ENCODE assay signal across 1 cellular context in genomic region chr17:77180503-77181330, GRCh38.
A peak's percentile ranks its signal among the peaks of the same experiment; 100 is the strongest.
TF ChIP-seq lines count a peak whose summit lies in the region.

No MANE protein-coding gene starts in this region.

TF ChIP-seq in HepG2, 621 proteins besides CTCF, POLR2A, EP300 and RAD21 (continued from another document and continues in another):
- no peak for TF ChIP-seq ZNF367 (CRISPR knock-in tag; IDR thresholded peaks at IDR 0.05; ENCODE audit: borderline replicate concordance)
- TF ChIP-seq, protein P1, sequence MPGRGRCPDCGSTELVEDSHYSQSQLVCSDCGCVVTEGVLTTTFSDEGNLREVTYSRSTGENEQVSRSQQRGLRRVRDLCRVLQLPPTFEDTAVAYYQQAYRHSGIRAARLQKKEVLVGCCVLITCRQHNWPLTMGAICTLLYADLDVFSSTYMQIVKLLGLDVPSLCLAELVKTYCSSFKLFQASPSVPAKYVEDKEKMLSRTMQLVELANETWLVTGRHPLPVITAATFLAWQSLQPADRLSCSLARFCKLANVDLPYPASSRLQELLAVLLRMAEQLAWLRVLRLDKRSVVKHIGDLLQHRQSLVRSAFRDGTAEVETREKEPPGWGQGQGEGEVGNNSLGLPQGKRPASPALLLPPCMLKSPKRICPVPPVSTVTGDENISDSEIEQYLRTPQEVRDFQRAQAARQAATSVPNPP (CRISPR knock-in tag; IDR thresholded peaks at IDR 0.05): no peak
- no peak; the same call in 1 of the 2 replicates for TF ChIP-seq EHMT2 (IDR thresholded peaks at IDR 0.05; ENCODE audit: borderline replicate concordance, low read depth, low read length)
- no peak for TF ChIP-seq MTERF4 (CRISPR knock-in tag; IDR thresholded peaks at IDR 0.05)
- TF ChIP-seq, protein P2, sequence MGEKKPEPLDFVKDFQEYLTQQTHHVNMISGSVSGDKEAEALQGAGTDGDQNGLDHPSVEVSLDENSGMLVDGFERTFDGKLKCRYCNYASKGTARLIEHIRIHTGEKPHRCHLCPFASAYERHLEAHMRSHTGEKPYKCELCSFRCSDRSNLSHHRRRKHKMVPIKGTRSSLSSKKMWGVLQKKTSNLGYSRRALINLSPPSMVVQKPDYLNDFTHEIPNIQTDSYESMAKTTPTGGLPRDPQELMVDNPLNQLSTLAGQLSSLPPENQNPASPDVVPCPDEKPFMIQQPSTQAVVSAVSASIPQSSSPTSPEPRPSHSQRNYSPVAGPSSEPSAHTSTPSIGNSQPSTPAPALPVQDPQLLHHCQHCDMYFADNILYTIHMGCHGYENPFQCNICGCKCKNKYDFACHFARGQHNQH (CRISPR knock-in tag; IDR thresholded peaks at IDR 0.05): 0 out of 2 replicates have a peak, but pooled peaks have one; percentile 17
- TF ChIP-seq SNAI1 (CRISPR knock-in tag; IDR thresholded peaks at IDR 0.05; ENCODE audit: borderline replicate concordance): no peak
- peak; percentile 19; the same call in 1 of the 2 replicates for TF ChIP-seq STAG1 (CRISPR knock-in tag; IDR thresholded peaks at IDR 0.05)
- TF ChIP-seq TEAD2 (CRISPR knock-in tag; IDR thresholded peaks at IDR 0.05): no peak
- TF ChIP-seq ATF5 (CRISPR knock-in tag; IDR thresholded peaks at IDR 0.05; ENCODE audit: low read depth): no peak
- no peak for TF ChIP-seq ZSCAN5A (CRISPR knock-in tag; IDR thresholded peaks at IDR 0.05; ENCODE audit: borderline replicate concordance)
- TF ChIP-seq FOXP4 (CRISPR knock-in tag; IDR thresholded peaks at IDR 0.05): peak; percentile 28; the same call in 1 of the 2 replicates
- no peak for TF ChIP-seq HMGXB4 (CRISPR knock-in tag; IDR thresholded peaks at IDR 0.05; ENCODE audit: borderline replicate concordance in 1 of 2, low read depth in 1 of 2)
- no peak for TF ChIP-seq KAT2B (IDR thresholded peaks at IDR 0.05; ENCODE audit: borderline replicate concordance, low read depth, low read length)
- TF ChIP-seq TBL1XR1 (IDR thresholded peaks at IDR 0.05; ENCODE audit: borderline replicate concordance, low read length, partially characterized antibody): no peak
- peak; percentile 16; the same call in 1 of the 2 replicates for TF ChIP-seq GFI1 (CRISPR knock-in tag; IDR thresholded peaks at IDR 0.05; ENCODE audit: borderline replicate concordance)
- no peak for TF ChIP-seq ZNF138 (CRISPR knock-in tag; IDR thresholded peaks at IDR 0.05; ENCODE audit: low read depth)
- TF ChIP-seq, protein P3, sequence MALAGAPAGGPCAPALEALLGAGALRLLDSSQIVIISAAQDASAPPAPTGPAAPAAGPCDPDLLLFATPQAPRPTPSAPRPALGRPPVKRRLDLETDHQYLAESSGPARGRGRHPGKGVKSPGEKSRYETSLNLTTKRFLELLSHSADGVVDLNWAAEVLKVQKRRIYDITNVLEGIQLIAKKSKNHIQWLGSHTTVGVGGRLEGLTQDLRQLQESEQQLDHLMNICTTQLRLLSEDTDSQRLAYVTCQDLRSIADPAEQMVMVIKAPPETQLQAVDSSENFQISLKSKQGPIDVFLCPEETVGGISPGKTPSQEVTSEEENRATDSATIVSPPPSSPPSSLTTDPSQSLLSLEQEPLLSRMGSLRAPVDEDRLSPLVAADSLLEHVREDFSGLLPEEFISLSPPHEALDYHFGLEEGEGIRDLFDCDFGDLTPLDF (CRISPR knock-in tag; IDR thresholded peaks at IDR 0.05): no peak
- no peak for TF ChIP-seq ZNF256 (CRISPR knock-in tag; conservative IDR thresholded peaks at IDR 0.05)
- TF ChIP-seq ZFP90 (CRISPR knock-in tag; IDR thresholded peaks at IDR 0.05; ENCODE audit: borderline replicate concordance): no peak
- TF ChIP-seq PHF8 (CRISPR knock-in tag; IDR thresholded peaks at IDR 0.05): no peak
- TF ChIP-seq BATF2 (CRISPR knock-in tag; IDR thresholded peaks at IDR 0.05): no peak
- TF ChIP-seq CREBL2 (CRISPR knock-in tag; IDR thresholded peaks at IDR 0.05; ENCODE audit: borderline replicate concordance): no peak
- TF ChIP-seq, protein P4, sequence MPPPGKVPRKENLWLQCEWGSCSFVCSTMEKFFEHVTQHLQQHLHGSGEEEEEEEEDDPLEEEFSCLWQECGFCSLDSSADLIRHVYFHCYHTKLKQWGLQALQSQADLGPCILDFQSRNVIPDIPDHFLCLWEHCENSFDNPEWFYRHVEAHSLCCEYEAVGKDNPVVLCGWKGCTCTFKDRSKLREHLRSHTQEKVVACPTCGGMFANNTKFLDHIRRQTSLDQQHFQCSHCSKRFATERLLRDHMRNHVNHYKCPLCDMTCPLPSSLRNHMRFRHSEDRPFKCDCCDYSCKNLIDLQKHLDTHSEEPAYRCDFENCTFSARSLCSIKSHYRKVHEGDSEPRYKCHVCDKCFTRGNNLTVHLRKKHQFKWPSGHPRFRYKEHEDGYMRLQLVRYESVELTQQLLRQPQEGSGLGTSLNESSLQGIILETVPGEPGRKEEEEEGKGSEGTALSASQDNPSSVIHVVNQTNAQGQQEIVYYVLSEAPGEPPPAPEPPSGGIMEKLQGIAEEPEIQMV (CRISPR knock-in tag; IDR thresholded peaks at IDR 0.05; ENCODE audit: low read depth): no peak
- TF ChIP-seq TAF15 (IDR thresholded peaks at IDR 0.05; ENCODE audit: low read depth, low read length, poor library complexity, severe bottlenecking): no peak
- TF ChIP-seq RBM39 (IDR thresholded peaks at IDR 0.05; ENCODE audit: low read depth, low read length, poor library complexity, severe bottlenecking): no peak
- no peak for TF ChIP-seq ZNF598 (CRISPR knock-in tag; IDR thresholded peaks at IDR 0.05; ENCODE audit: borderline replicate concordance)
- no peak for TF ChIP-seq ZMAT3 (CRISPR knock-in tag; conservative IDR thresholded peaks at IDR 0.05)
- TF ChIP-seq ZBTB49 (CRISPR knock-in tag; IDR thresholded peaks at IDR 0.05; ENCODE audit: borderline replicate concordance): no peak
- TF ChIP-seq, protein P5, sequence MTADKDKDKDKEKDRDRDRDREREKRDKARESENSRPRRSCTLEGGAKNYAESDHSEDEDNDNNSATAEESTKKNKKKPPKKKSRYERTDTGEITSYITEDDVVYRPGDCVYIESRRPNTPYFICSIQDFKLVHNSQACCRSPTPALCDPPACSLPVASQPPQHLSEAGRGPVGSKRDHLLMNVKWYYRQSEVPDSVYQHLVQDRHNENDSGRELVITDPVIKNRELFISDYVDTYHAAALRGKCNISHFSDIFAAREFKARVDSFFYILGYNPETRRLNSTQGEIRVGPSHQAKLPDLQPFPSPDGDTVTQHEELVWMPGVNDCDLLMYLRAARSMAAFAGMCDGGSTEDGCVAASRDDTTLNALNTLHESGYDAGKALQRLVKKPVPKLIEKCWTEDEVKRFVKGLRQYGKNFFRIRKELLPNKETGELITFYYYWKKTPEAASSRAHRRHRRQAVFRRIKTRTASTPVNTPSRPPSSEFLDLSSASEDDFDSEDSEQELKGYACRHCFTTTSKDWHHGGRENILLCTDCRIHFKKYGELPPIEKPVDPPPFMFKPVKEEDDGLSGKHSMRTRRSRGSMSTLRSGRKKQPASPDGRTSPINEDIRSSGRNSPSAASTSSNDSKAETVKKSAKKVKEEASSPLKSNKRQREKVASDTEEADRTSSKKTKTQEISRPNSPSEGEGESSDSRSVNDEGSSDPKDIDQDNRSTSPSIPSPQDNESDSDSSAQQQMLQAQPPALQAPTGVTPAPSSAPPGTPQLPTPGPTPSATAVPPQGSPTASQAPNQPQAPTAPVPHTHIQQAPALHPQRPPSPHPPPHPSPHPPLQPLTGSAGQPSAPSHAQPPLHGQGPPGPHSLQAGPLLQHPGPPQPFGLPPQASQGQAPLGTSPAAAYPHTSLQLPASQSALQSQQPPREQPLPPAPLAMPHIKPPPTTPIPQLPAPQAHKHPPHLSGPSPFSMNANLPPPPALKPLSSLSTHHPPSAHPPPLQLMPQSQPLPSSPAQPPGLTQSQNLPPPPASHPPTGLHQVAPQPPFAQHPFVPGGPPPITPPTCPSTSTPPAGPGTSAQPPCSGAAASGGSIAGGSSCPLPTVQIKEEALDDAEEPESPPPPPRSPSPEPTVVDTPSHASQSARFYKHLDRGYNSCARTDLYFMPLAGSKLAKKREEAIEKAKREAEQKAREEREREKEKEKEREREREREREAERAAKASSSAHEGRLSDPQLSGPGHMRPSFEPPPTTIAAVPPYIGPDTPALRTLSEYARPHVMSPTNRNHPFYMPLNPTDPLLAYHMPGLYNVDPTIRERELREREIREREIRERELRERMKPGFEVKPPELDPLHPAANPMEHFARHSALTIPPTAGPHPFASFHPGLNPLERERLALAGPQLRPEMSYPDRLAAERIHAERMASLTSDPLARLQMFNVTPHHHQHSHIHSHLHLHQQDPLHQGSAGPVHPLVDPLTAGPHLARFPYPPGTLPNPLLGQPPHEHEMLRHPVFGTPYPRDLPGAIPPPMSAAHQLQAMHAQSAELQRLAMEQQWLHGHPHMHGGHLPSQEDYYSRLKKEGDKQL (CRISPR knock-in tag; IDR thresholded peaks at IDR 0.05; ENCODE audit: low read depth): no peak
- no peak for TF ChIP-seq POLR2G (IDR thresholded peaks at IDR 0.05; ENCODE audit: low read depth, low read length)
- TF ChIP-seq ZNF607 (CRISPR knock-in tag; IDR thresholded peaks at IDR 0.05; ENCODE audit: borderline replicate concordance): no peak
- TF ChIP-seq ZNF44 (CRISPR knock-in tag; IDR thresholded peaks at IDR 0.05): no peak
- TF ChIP-seq ZNF776 (CRISPR knock-in tag; IDR thresholded peaks at IDR 0.05): no peak
- TF ChIP-seq ZNF501 (CRISPR knock-in tag; IDR thresholded peaks at IDR 0.05): no peak
- no peak for TF ChIP-seq SMARCE1 (IDR thresholded peaks at IDR 0.05; ENCODE audit: borderline replicate concordance)
- no peak for TF ChIP-seq SMARCC2 (IDR thresholded peaks at IDR 0.05)
